In the genomic region with DNA sequence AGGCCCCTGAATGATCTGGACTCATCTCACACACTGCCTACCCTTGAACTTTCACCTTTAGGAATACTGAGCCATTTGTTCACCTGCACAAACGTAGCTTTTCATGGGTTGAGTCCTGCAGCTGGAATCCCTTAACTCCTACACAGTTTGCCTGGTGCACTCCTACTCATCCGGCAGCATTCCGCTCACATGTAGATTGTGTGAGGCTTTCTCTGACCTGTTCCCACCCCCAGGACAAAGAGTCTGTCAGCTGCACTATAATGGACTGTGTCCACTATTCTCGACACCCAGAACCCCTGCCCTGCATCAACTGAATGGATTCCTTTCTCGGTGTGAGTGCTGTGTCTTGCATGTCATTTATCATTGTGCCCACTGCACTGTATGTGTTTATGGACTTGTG, we compare ENCODE assay signal across 31 cellular contexts. TPM values are rescaled to one million over a fixed set of nuclear protein-coding genes. Genes with fewer than 3 reads are reported as not detected.
"Had no signal": no experiment of that assay in that cellular context is flagged by ENCODE, and none has a peak within 500 bp of the region (broad histone marks: within the 10 kb centered on the region; RNA-seq: fewer than 3 reads in every experiment).

No MANE protein-coding gene starts in this region.

- H3K9me3 ChIP-seq: adrenal gland, ascending aorta, esophagus squamous epithelium, heart right ventricle, left lung, mucosa of descending colon, right atrium auricular region, upper lobe of right lung had no signal

- H3K9ac ChIP-seq: parathyroid adenoma had no signal

- H3K4me1 ChIP-seq: ascending aorta, parathyroid adenoma had no signal

- H3K27me3 ChIP-seq: adrenal gland, ascending aorta, esophagus squamous epithelium, heart right ventricle, left lung, right atrium auricular region, upper lobe of right lung had no signal

- H3K4me3 ChIP-seq: adrenal gland, ascending aorta, esophagus squamous epithelium, heart right ventricle, left lung, lung, mucosa of descending colon, right atrium auricular region, upper lobe of right lung had no signal

- H3K4me3 Mint-ChIP-seq: activated naive CD4-positive, alpha-beta T cell treated with anti-CD3 and anti-CD28 coated beads for 36 hours; activated naive CD8-positive, alpha-beta T cell treated with anti-CD3 and anti-CD28 coated beads for 36 hours; central memory CD8-positive, alpha-beta T cell; dendritic cell treated with granulocyte-macrophage colony-stimulating factor and Interleukin-4, amounts not matched to agents 40 ng/mL and 50 ng/mL, for 4 days; natural killer cell treated with Interleukin-12 subunit alpha and Interleukin-12 subunit beta and Interleukin-15 and Interleukin-18, amount 100 ng/mL, for 72 hours; stimulated activated effector memory CD8-positive, alpha-beta T cell treated with anti-CD3 and anti-CD28 coated beads, Interleukin-12 subunit alpha, Interleukin-12 subunit beta, amount 100 ng/mL, for 72 hours; stimulated activated naive CD8-positive, alpha-beta T cell treated with anti-CD3 and anti-CD28 coated beads, Interleukin-15, Interleukin-2, amounts not matched to agents 100 ng/mL and 50 ng/mL, for 24 hours had no signal

- H3K36me3 Mint-ChIP-seq: activated naive CD8-positive, alpha-beta T cell treated with anti-CD3 and anti-CD28 coated beads for 36 hours; natural killer cell treated with Interleukin-12 subunit alpha and Interleukin-12 subunit beta and Interleukin-15 and Interleukin-18, amount 100 ng/mL, for 72 hours had no signal

- H3K27ac Mint-ChIP-seq: activated naive CD4-positive, alpha-beta T cell treated with anti-CD3 and anti-CD28 coated beads for 36 hours; activated naive CD8-positive, alpha-beta T cell treated with anti-CD3 and anti-CD28 coated beads for 36 hours; dendritic cell treated with granulocyte-macrophage colony-stimulating factor and Interleukin-4, amounts not matched to agents 40 ng/mL and 50 ng/mL, for 4 days; natural killer cell treated with Interleukin-12 subunit alpha and Interleukin-12 subunit beta and Interleukin-15 and Interleukin-18, amount 100 ng/mL, for 72 hours; stimulated activated effector memory CD8-positive, alpha-beta T cell treated with anti-CD3 and anti-CD28 coated beads, Interleukin-12 subunit alpha, Interleukin-12 subunit beta, amount 100 ng/mL, for 72 hours; stimulated activated naive CD8-positive, alpha-beta T cell treated with anti-CD3 and anti-CD28 coated beads, Interleukin-15, Interleukin-2, amounts not matched to agents 100 ng/mL and 50 ng/mL, for 24 hours had no signal

- ATAC-seq: heart right ventricle; left lung; mucosa of descending colon; natural killer cell treated with Interleukin-12 subunit alpha and Interleukin-12 subunit beta and Interleukin-15 and Interleukin-18, amount 100 ng/mL, for 72 hours; stimulated activated effector memory CD8-positive, alpha-beta T cell treated with anti-CD3 and anti-CD28 coated beads, Interleukin-12 subunit alpha, Interleukin-12 subunit beta, amount 100 ng/mL, for 72 hours had no signal

- H3K36me3 ChIP-seq: adrenal gland, ascending aorta, esophagus squamous epithelium, heart right ventricle, left lung, right atrium auricular region, upper lobe of right lung had no signal

- H3K27ac ChIP-seq: adrenal gland, ascending aorta, epithelial cell of prostate, esophagus squamous epithelium, heart right ventricle, left lung, parathyroid adenoma, right atrium auricular region, upper lobe of right lung had no signal

- DNase-seq: activated CD4-positive, alpha-beta T cell treated with anti-CD3 and anti-CD28 coated beads for 48 hours; activated CD4-positive, alpha-beta T cell treated with anti-CD3 and anti-CD28 coated beads, Interleukin-2, amount 50 U/mL, for 48 hours; activated CD4-positive, CD25-positive, alpha-beta regulatory T cell; activated CD8-positive, alpha-beta memory T cell treated with anti-CD3 and anti-CD28 coated beads for 24 hours; activated effector memory CD4-positive, alpha-beta T cell treated with Interleukin-2 at 50 U/mL for 16 hours; activated naive CD4-positive, alpha-beta T cell treated with anti-CD3 and anti-CD28 coated beads for 36 hours; activated naive CD8-positive, alpha-beta T cell treated with anti-CD3 and anti-CD28 coated beads for 36 hours; adrenal gland; effector CD4-positive, alpha-beta T cell; esophagus squamous epithelium; foreskin melanocyte; heart right ventricle; kidney glomerular epithelial cell; left lung; mesendoderm; mucosa of descending colon; occipital lobe; stimulated activated CD4-positive, alpha-beta T cell treated with anti-CD3 and anti-CD28 coated beads, Interleukin-4, amount 100 ng/mL, for 24 hours; T-helper 1 cell had no signal

- H3K9me3 Mint-ChIP-seq: activated naive CD4-positive, alpha-beta T cell treated with anti-CD3 and anti-CD28 coated beads for 36 hours; activated naive CD8-positive, alpha-beta T cell treated with anti-CD3 and anti-CD28 coated beads for 36 hours; central memory CD8-positive, alpha-beta T cell; dendritic cell treated with granulocyte-macrophage colony-stimulating factor and Interleukin-4, amounts not matched to agents 40 ng/mL and 50 ng/mL, for 4 days; natural killer cell treated with Interleukin-12 subunit alpha and Interleukin-12 subunit beta and Interleukin-15 and Interleukin-18, amount 100 ng/mL, for 72 hours; stimulated activated effector memory CD8-positive, alpha-beta T cell treated with anti-CD3 and anti-CD28 coated beads, Interleukin-12 subunit alpha, Interleukin-12 subunit beta, amount 100 ng/mL, for 72 hours; stimulated activated naive CD8-positive, alpha-beta T cell treated with anti-CD3 and anti-CD28 coated beads, Interleukin-15, Interleukin-2, amounts not matched to agents 100 ng/mL and 50 ng/mL, for 24 hours had no signal

RNA-seq across cellular contexts. Expression of a gene that starts 54.8 kb away (rescaled TPM):
- total RNA-seq: activated naive CD4-positive, alpha-beta T cell treated with anti-CD3 and anti-CD28 coated beads for 36 hours; natural killer cell treated with Interleukin-12 subunit alpha and Interleukin-12 subunit beta and Interleukin-15 and Interleukin-18, amount 100 ng/mL, for 72 hours; pulmonary artery endothelial cell had no signal
